ENCODE assay signal across 1 cellular context in genomic region chr10:102517553-102517952, GRCh38.
TF ChIP-seq lines count a peak whose summit lies in the region.

No MANE protein-coding gene starts in this region.

TF ChIP-seq in SK-N-SH treated with all-trans-retinoic acid at 6 μM for 48 hours, 23 proteins besides CTCF, POLR2A, EP300 and RAD21 (continued from another document):
- TF ChIP-seq TSHZ2 (CRISPR knock-in tag; IDR thresholded peaks at IDR 0.05): no peak
- TF ChIP-seq PPARA (CRISPR knock-in tag; IDR thresholded peaks at IDR 0.05; ENCODE audit: borderline replicate concordance): no peak
- no peak for TF ChIP-seq ZC3H10 (CRISPR knock-in tag; IDR thresholded peaks at IDR 0.05)
- no peak for TF ChIP-seq OSR1 (CRISPR knock-in tag; IDR thresholded peaks at IDR 0.05)
- TF ChIP-seq BACH2 (CRISPR knock-in tag; IDR thresholded peaks at IDR 0.05; ENCODE audit: borderline replicate concordance): no peak
- no peak for TF ChIP-seq PATZ1 (CRISPR knock-in tag; IDR thresholded peaks at IDR 0.05; ENCODE audit: borderline replicate concordance)
- no peak for TF ChIP-seq ISL1 (CRISPR knock-in tag; IDR thresholded peaks at IDR 0.05)
